In the genomic region with DNA sequence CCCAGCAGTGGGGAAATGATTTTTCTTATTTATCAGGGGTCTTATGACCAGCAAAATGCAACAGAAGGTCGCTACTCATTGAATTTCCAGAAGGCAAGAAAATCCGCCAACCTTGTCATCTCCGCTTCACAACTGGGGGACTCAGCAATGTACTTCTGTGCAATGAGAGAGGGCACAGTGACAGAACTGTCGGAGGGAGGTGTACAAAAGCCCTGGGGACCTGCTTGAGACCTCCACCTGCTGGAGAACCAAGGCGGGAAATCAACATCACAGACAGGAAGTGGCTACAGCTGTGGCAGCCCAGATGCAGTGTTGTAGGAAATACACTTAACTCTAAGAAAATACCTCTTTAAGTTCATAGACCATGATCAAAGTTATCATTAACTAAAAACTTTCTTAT, we compare ENCODE assay signal across 7 cellular contexts.
A peak's percentile ranks its signal among the peaks of the same experiment; 100 is the strongest.
DNase-seq lines count a peak whose midpoint lies in the region; TF ChIP-seq lines count a peak whose summit lies in the region.

No MANE protein-coding gene starts in this region.

- H3K36me3 ChIP-seq in KOPT-K1 (ENCODE audit: insufficient read depth, low read length) = no peaks in the 10 kb centered on the region

- DNase-seq in GM20000 (ENCODE audit: low spot score) (peak; percentile 13), NCI-H2227 (lab: John Stamatoyannopoulos, UW; ENCODE audit: unreplicated experiment) (no peak), EL (no peak), NOMO-1 treated with dmso at 0.1 percent for 144 hours (lab: John Stamatoyannopoulos, UW; ENCODE audit: unreplicated experiment) (no peak)
- peak; percentile 61 for DNase-seq in activated gamma-delta T cell treated with anti-CD3 and anti-CD28 coated beads, Interleukin-2, amount 50 U/mL, for 16 hours (ENCODE audit: low read depth)
- peak; percentile 34 to 49 for DNase-seq in stimulated activated CD8-positive, alpha-beta memory T cell treated with anti-CD3 and anti-CD28 coated beads, Interleukin-15, amount 100 ng/mL, for 4 hours (ENCODE audit: low read depth in 2 of 2)

- TF ChIP-seq CTCF in GM20000 (IDR thresholded peaks at IDR 0.05; ENCODE audit: extremely low read depth, missing control alignments) = no peak

- peak overlapping the region; percentile 97 for H3K27ac ChIP-seq in KOPT-K1 (ENCODE audit: low read depth, low read length, poor library complexity, severe bottlenecking)

- H3K9me3 ChIP-seq in KOPT-K1 (ENCODE audit: insufficient read depth, low read length, poor library complexity, severe bottlenecking) = peaks cover 14% of the 10 kb centered on the region

Comparison
In these comparisons a context has a peak if more than half of its experiments do, and no peak if none do; other contexts are left out.
1. DNase-seq: peak in GM20000 (single experiment), activated gamma-delta T cell treated with anti-CD3 and anti-CD28 coated beads, Interleukin-2, amount 50 U/mL, for 16 hours (single experiment) and stimulated activated CD8-positive, alpha-beta memory T cell treated with anti-CD3 and anti-CD28 coated beads, Interleukin-15, amount 100 ng/mL, for 4 hours (2 of 2); none in NCI-H2227 (single experiment), EL (single experiment) and NOMO-1 treated with dmso at 0.1 percent for 144 hours (single experiment).